In genomic region chr11:120091121-120091520, GRCh38 we compare ENCODE assay signal across 33 cellular contexts. TPM values are rescaled to one million over a fixed set of nuclear protein-coding genes. Genes with fewer than 3 reads are reported as not detected.
"Had no signal": no experiment of that assay in that cellular context is flagged by ENCODE, and none has a peak within 500 bp of the region (broad histone marks: within the 10 kb centered on the region; RNA-seq: fewer than 3 reads in every experiment).

No MANE protein-coding gene starts in this region.

- H3K36me3 ChIP-seq: adrenal gland, cardiac muscle cell, neutrophil, ovary, tibial nerve had no signal

- H3K27ac ChIP-seq: cardiac muscle cell, neutrophil, ovary had no signal

- DNase-seq: activated CD4-positive, alpha-beta memory T cell treated with anti-CD3 and anti-CD28 coated beads for 36 hours; activated CD4-positive, alpha-beta T cell treated with anti-CD3 and anti-CD28 coated beads, Interleukin-2, amount 10 ng/mL, durations not matched to agents 24 days and 14 days; activated CD4-positive, CD25-positive, alpha-beta regulatory T cell treated with anti-CD3 and anti-CD28 coated beads, Interleukin-2, amount 50 U/mL, for 72 hours; activated CD8-positive, alpha-beta memory T cell treated with anti-CD3 and anti-CD28 coated beads, Interleukin-2, amount 50 U/mL, for 4 hours; activated effector memory CD4-positive, alpha-beta T cell treated with anti-CD3 and anti-CD28 coated beads, Interleukin-2, amount 50 U/mL, for 16 hours; activated naive CD4-positive, alpha-beta T cell treated with anti-CD3 and anti-CD28 coated beads for 36 hours; activated naive CD8-positive, alpha-beta T cell treated with anti-CD3 and anti-CD28 coated beads for 36 hours; activated T-cell treated with anti-CD3 and anti-CD28 coated beads, Interleukin-2, amount 50 U/mL, for 1 hour; cortex of kidney; foreskin fibroblast; head of caudate nucleus; hippocampal formation; kidney; nephron progenitor cell; ovary; SK-N-SH; stimulated activated CD4-positive, alpha-beta T cell treated with anti-CD3 and anti-CD28 coated beads, Interleukin-12 subunit alpha, Interleukin-12 subunit beta, amount 100 ng/mL, for 4 hours; stimulated activated CD4-positive, alpha-beta T cell treated with anti-CD3 and anti-CD28 coated beads, Interleukin-4, amount 100 ng/mL, for 24 hours; SW 1271; T1000 had no signal

- H3K4me3 ChIP-seq: adrenal gland, cardiac muscle cell, lung, ovary, skin epidermis, tibial nerve had no signal

- H3K4me1 ChIP-seq: adrenal gland had no signal

- H3K27me3 ChIP-seq: adrenal gland, cardiac muscle cell, ovary, tibial nerve had no signal

- ATAC-seq: left lobe of liver, sciatic nerve had no signal

- H3K9me3 ChIP-seq: adrenal gland, neutrophil, ovary, SK-N-SH, tibial nerve had no signal

RNA-seq across cellular contexts. Expression of gene TRIM29, which starts 46.8 kb away (rescaled TPM):
- total RNA-seq: activated CD4-positive, alpha-beta memory T cell treated with anti-CD3 and anti-CD28 coated beads for 36 hours; activated CD4-positive, alpha-beta T cell treated with anti-CD3 and anti-CD28 coated beads, Interleukin-2, amount 10 ng/mL, durations not matched to agents 24 days and 14 days; activated CD8-positive, alpha-beta memory T cell treated with anti-CD3 and anti-CD28 coated beads for 36 hours; activated naive CD4-positive, alpha-beta T cell treated with anti-CD3 and anti-CD28 coated beads for 36 hours; activated naive CD8-positive, alpha-beta T cell treated with anti-CD3 and anti-CD28 coated beads for 36 hours; activated T-helper 1 cell treated with anti-CD3 and anti-CD28 coated beads, Interleukin-12 subunit alpha, Interleukin-12 subunit beta, Interleukin-2, Interleukin-4 antibody, amounts not matched to agents 30 ng/mL and 10 ng/mL and 1 ng/mL, durations not matched to agents 14 hours and 24 hours and 36 hours; cardiac muscle cell; endothelial cell of umbilical vein; fibroblast of lung; progenitor cell of endocrine pancreas had no signal
